14 cellular contexts compared by ENCODE assay signal in genomic region chr7:82964150-82964882, GRCh38.
A peak's percentile ranks its signal among the peaks of the same experiment; 100 is the strongest.
DNase-seq lines count a peak whose midpoint lies in the region; ATAC-seq and TF ChIP-seq lines count a peak whose summit lies in the region.
"Had no signal": no experiment of that assay in that cellular context is flagged by ENCODE, and none has a peak within 500 bp of the region (broad histone marks: within the 10 kb centered on the region; RNA-seq: fewer than 3 reads in every experiment).

No MANE protein-coding gene starts in this region.

- no peak overlapping the region for H3K27ac ChIP-seq in vagina
- no peak overlapping the region for H3K27ac ChIP-seq in effector memory CD4-positive, alpha-beta T cell (ENCODE audit: insufficient read depth, low read length, poor library complexity, severe bottlenecking)
- H3K27ac ChIP-seq: dorsolateral prefrontal cortex had no signal

- intact Hi-C loops in vagina (cut with DNase I) = no loop called here

- no peak overlapping the region for H3K4me3 ChIP-seq in vagina
- no peak overlapping the region for H3K4me3 ChIP-seq in effector memory CD4-positive, alpha-beta T cell (ENCODE audit: insufficient read depth, low read depth, low read length, poor library complexity, severe bottlenecking)
- H3K4me3 ChIP-seq: dorsolateral prefrontal cortex, mucosa of descending colon had no signal

- no peaks in the 10 kb centered on the region for H3K9me3 ChIP-seq in vagina
- H3K9me3 ChIP-seq in effector memory CD4-positive, alpha-beta T cell (ENCODE audit: control insufficient read depth, low read length) = no peaks in the 10 kb centered on the region
- H3K9me3 ChIP-seq: mucosa of descending colon had no signal

- TF ChIP-seq CTCF in vagina (IDR thresholded peaks at IDR 0.05) = no peak

- peak; percentile 69 for ATAC-seq in GM19395 (IDR thresholded peaks at IDR 0.05; ENCODE audit: unreplicated experiment)
- peak; percentile 85 for ATAC-seq in HG03097 (IDR thresholded peaks at IDR 0.05; ENCODE audit: low FRiP score, unreplicated experiment)
- ATAC-seq: activated CD4-positive, alpha-beta T cell treated with anti-CD3 and anti-CD28 coated beads for 36 hours; activated T-cell treated with anti-CD3 and anti-CD28 coated beads, Interleukin-2, amount 50 U/mL, for 72 hours had no signal

- peak; percentile 64 for DNase-seq in DMS79 treated with DMSO at 0.1 percent for 48 hours (lab: John Stamatoyannopoulos, UW)
- DNase-seq in NCI-H2107 treated with DMSO at 0.1 percent for 48 hours (lab: John Stamatoyannopoulos, UW; ENCODE audit: unreplicated experiment) = peak; percentile 72
- DNase-seq in vagina (ENCODE audit: extremely low spot score in 2 of 2) = no peak
- no peak for DNase-seq in stimulated activated CD4-positive, alpha-beta T cell treated with anti-CD3 and anti-CD28 coated beads, Interleukin-2, amount 100 ng/mL, for 24 hours
- DNase-seq in effector memory CD4-positive, alpha-beta T cell = no peak
- DNase-seq in MV-4-11 (lab: John Stamatoyannopoulos, UW) = no peak
- DNase-seq: activated CD4-positive, alpha-beta T cell treated with anti-CD3 and anti-CD28 coated beads for 36 hours; activated T-cell treated with anti-CD3 and anti-CD28 coated beads, Interleukin-2, amount 50 U/mL, for 72 hours; amygdala; dorsolateral prefrontal cortex; mucosa of descending colon; NCI-H2171 treated with DMSO at 0.1 percent for 48 hours had no signal

- TF ChIP-seq POLR2A in vagina (IDR thresholded peaks at IDR 0.05) = no peak

- no peaks in the 10 kb centered on the region for H3K4me1 ChIP-seq in vagina
- no peaks in the 10 kb centered on the region for H3K4me1 ChIP-seq in effector memory CD4-positive, alpha-beta T cell (ENCODE audit: control insufficient read depth, insufficient read depth, low read length, poor library complexity, severe bottlenecking)

- H3K27me3 ChIP-seq in vagina = no peaks in the 10 kb centered on the region
- H3K27me3 ChIP-seq in effector memory CD4-positive, alpha-beta T cell (replicated peaks; ENCODE audit: control insufficient read depth, insufficient read depth, low read length, poor library complexity, severe bottlenecking) = no peaks in the 10 kb centered on the region
- H3K27me3 ChIP-seq: dorsolateral prefrontal cortex had no signal

- H3K36me3 ChIP-seq in vagina = no peaks in the 10 kb centered on the region
- H3K36me3 ChIP-seq in effector memory CD4-positive, alpha-beta T cell (ENCODE audit: control insufficient read depth, insufficient read depth, low read length) = no peaks in the 10 kb centered on the region

Comparison
In these comparisons a context has a peak if more than half of its experiments do, and no peak if none do; other contexts are left out.
1. DNase-seq: peak in DMS79 treated with DMSO at 0.1 percent for 48 hours (single experiment) and NCI-H2107 treated with DMSO at 0.1 percent for 48 hours (single experiment); none in vagina (0 of 2), stimulated activated CD4-positive, alpha-beta T cell treated with anti-CD3 and anti-CD28 coated beads, Interleukin-2, amount 100 ng/mL, for 24 hours (0 of 2), effector memory CD4-positive, alpha-beta T cell (0 of 3) and MV-4-11 (single experiment).